Comparison of ENCODE assay signal across 26 cellular contexts in the genomic region with DNA sequence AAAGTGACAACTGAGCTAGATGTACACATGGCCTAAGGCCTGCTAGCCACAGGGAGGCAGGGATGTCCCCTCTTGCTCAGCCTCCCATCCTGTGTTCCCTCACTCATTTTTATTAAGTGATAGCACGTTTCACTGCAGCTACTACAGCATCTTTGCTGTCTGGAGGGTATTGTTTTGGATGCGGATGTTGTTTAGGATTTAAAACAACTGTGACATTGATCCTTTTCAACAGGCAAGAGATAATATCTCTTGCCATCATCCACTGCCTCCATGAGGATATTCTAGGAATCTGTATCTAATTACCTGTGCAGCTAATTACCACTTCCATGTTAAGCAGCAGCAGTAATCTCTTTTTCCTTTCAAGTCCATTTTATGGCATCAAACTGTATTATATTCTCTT.
"Had no signal": no experiment of that assay in that cellular context is flagged by ENCODE, and none has a peak within 500 bp of the region (broad histone marks: within the 10 kb centered on the region; RNA-seq: fewer than 3 reads in every experiment).

No MANE protein-coding gene starts in this region.

- H3K36me3 ChIP-seq: neutrophil, ovary, right lobe of liver, sigmoid colon, stomach, thoracic aorta, thyroid gland, tibial nerve, upper lobe of left lung, vagina had no signal

- H3K9ac ChIP-seq: parathyroid adenoma had no signal

- DNase-seq: naive thymus-derived CD8-positive, alpha-beta T cell; nephron progenitor cell; nucleus accumbens; ovary; psoas muscle; right cardiac atrium; right lobe of liver; sigmoid colon; small intestine; stimulated activated CD4-positive, alpha-beta T cell treated with anti-CD3 and anti-CD28 coated beads, Interleukin-15, amount 100 ng/mL, for 24 hours; stimulated activated CD4-positive, alpha-beta T cell treated with anti-CD3 and anti-CD28 coated beads, Interleukin-2, amount 100 ng/mL, for 24 hours; stimulated activated CD4-positive, alpha-beta T cell treated with anti-CD3 and anti-CD28 coated beads, Interleukin-2, amount 100 ng/mL, for 48 hours; stimulated activated CD4-positive, alpha-beta T cell treated with anti-CD3 and anti-CD28 coated beads, Interleukin-4, amount 100 ng/mL, for 24 hours; stimulated activated naive B cell treated with anti-CD40 and anti-IgM and Interleukin-4, amounts not matched to agents 10 μg/mL and 1 μg/mL and 100 μg/mL, for 72 hours; stimulated activated naive CD4-positive, alpha-beta T cell treated with Interleukin-2 at 50 U/mL for 16 hours; stomach; thyroid gland; trophoblast cell; upper lobe of left lung had no signal

- H3K27ac ChIP-seq: neutrophil, ovary, parathyroid adenoma, psoas muscle, right lobe of liver, sigmoid colon, stomach, thoracic aorta, thyroid gland, tibial nerve, upper lobe of left lung, vagina had no signal

- H3K4me1 ChIP-seq: parathyroid adenoma, psoas muscle, right lobe of liver, thyroid gland, upper lobe of left lung, vagina had no signal

- H3K27me3 ChIP-seq: neutrophil, ovary, right lobe of liver, sigmoid colon, stomach, thyroid gland, tibial nerve, upper lobe of left lung, vagina had no signal

- ATAC-seq: naive thymus-derived CD8-positive, alpha-beta T cell; natural killer cell treated with Interleukin-12 subunit alpha and Interleukin-12 subunit beta and Interleukin-15 and Interleukin-18, amount 100 ng/mL, for 72 hours; psoas muscle; right cardiac atrium; right lobe of liver; stimulated activated effector memory CD8-positive, alpha-beta T cell treated with anti-CD3 and anti-CD28 coated beads, Interleukin-12 subunit alpha, Interleukin-12 subunit beta, amount 100 ng/mL, for 72 hours; stimulated activated naive B cell treated with anti-CD40 and anti-IgM and Interleukin-4, amounts not matched to agents 10 μg/mL and 1 μg/mL and 100 μg/mL, for 72 hours had no signal

- H3K4me3 ChIP-seq: ovary, psoas muscle, right lobe of liver, sigmoid colon, stomach, thoracic aorta, thyroid gland, tibial nerve, upper lobe of left lung, vagina had no signal

- H3K9me3 ChIP-seq: neutrophil, ovary, psoas muscle, right lobe of liver, sigmoid colon, stomach, thoracic aorta, thyroid gland, tibial nerve, upper lobe of left lung, vagina had no signal

- H2AFZ ChIP-seq: parathyroid adenoma had no signal
